34 cellular contexts compared by ENCODE assay signal in the genomic region with DNA sequence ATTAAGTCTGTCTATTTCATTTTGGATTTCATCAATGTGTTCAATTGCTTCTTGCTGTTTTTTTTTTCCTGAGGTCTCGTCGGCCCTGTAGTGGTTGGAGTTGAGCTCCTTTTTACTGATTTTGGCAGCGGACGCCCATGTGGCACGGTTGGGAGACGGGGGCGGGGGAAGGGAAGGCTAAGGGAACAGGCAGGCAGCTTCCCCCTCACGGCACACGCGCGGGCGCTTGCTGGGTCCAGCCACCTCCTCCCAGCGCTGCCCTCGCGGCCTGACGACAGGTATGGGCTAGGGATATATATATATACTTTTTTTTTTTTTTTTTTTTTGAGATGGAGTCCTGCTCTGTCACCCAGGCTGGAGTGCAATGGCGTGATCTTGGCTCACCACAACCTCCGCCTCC. TPM values are rescaled to one million over a fixed set of nuclear protein-coding genes. Genes with fewer than 3 reads are reported as not detected.
"Had no signal": no experiment of that assay in that cellular context is flagged by ENCODE, and none has a peak within 500 bp of the region (broad histone marks: within the 10 kb centered on the region; RNA-seq: fewer than 3 reads in every experiment).

No MANE protein-coding gene starts in this region.

- H3K27me3 ChIP-seq: adrenal gland, body of pancreas, brain microvascular endothelial cell, breast epithelium had no signal

- FAIRE-seq: astrocyte, TTC549 had no signal

- H3K9me3 ChIP-seq: adrenal gland, body of pancreas, breast epithelium had no signal

- DNase-seq: activated B cell treated with CpG ODN at 0.5 μM for 24 hours; activated CD4-positive, alpha-beta memory T cell treated with anti-CD3 and anti-CD28 coated beads for 36 hours; activated CD4-positive, alpha-beta T cell treated with anti-CD3 and anti-CD28 coated beads for 4 hours; activated CD4-positive, alpha-beta T cell treated with anti-CD3 and anti-CD28 coated beads, Interleukin-2, amount 10 ng/mL, durations not matched to agents 24 days and 14 days; activated CD4-positive, alpha-beta T cell treated with anti-CD3 and anti-CD28 coated beads, Interleukin-2, amount 50 U/mL, for 1 hour; activated CD4-positive, alpha-beta T cell treated with anti-CD3 and anti-CD28 coated beads, Interleukin-2, amount 50 U/mL, for 4 hours; activated CD4-positive, CD25-positive, alpha-beta regulatory T cell treated with anti-CD3 and anti-CD28 coated beads, Interleukin-2, amount 50 U/mL, for 72 hours; activated CD8-positive, alpha-beta memory T cell treated with anti-CD3 and anti-CD28 coated beads, Interleukin-2, amount 50 U/mL, for 4 hours; activated CD8-positive, alpha-beta T cell treated with anti-CD3 and anti-CD28 coated beads for 36 hours; activated effector memory CD4-positive, alpha-beta T cell treated with anti-CD3 and anti-CD28 coated beads, Interleukin-2, amount 50 U/mL, for 16 hours; activated gamma-delta T cell treated with Interleukin-2 at 50 U/mL for 16 hours; activated naive CD4-positive, alpha-beta T cell; activated naive CD4-positive, alpha-beta T cell treated with anti-CD3 and anti-CD28 coated beads for 36 hours; activated naive CD4-positive, alpha-beta T cell treated with anti-CD3 and anti-CD28 coated beads, Interleukin-2, amount 50 U/mL, for 16 hours; activated naive CD8-positive, alpha-beta T cell treated with anti-CD3 and anti-CD28 coated beads for 36 hours; activated T-cell treated with anti-CD3 and anti-CD28 coated beads for 4 hours; activated T-cell treated with anti-CD3 and anti-CD28 coated beads, Interleukin-2, amount 50 U/mL, for 1 hour; activated T-cell treated with anti-CD3 and anti-CD28 coated beads, Interleukin-2, amount 50 U/mL, for 4 hours; activated T-cell treated with anti-CD3 and anti-CD28 coated beads, Interleukin-2, amount 50 U/mL, for 72 hours; adrenal gland; amniotic stem cell; aorta; body of pancreas; brain microvascular endothelial cell; central memory CD4-positive, alpha-beta T cell; T-helper 17 cell; T-helper 9 cell had no signal

- H3K27ac ChIP-seq: adrenal gland, body of pancreas, brain microvascular endothelial cell, breast epithelium, VCaP had no signal

- H3K36me3 ChIP-seq: adrenal gland, brain microvascular endothelial cell, breast epithelium had no signal

- H3K4me1 ChIP-seq: adrenal gland, body of pancreas, breast epithelium had no signal

- H3K4me3 ChIP-seq: adrenal gland, body of pancreas, breast epithelium had no signal

- ATAC-seq: activated CD8-positive, alpha-beta T cell treated with anti-CD3 and anti-CD28 coated beads for 36 hours; activated naive CD4-positive, alpha-beta T cell treated with anti-CD3 and anti-CD28 coated beads, Interleukin-2, amount 50 U/mL, for 72 hours; activated T-cell treated with anti-CD3 and anti-CD28 coated beads, Interleukin-2, amount 50 U/mL, for 4 hours; activated T-cell treated with anti-CD3 and anti-CD28 coated beads, Interleukin-2, amount 50 U/mL, for 72 hours; activated T-helper 17 cell treated with anti-CD3 and anti-CD28 coated beads, Interleukin-2, amount 50 U/mL, for 72 hours; body of pancreas; T-helper 17 cell had no signal

RNA-seq across cellular contexts. Expression of a gene that starts 11.4 kb away (rescaled TPM):
- total RNA-seq: adrenal gland, aorta, astrocyte, body of pancreas, cardiac septum had no signal
- polyA plus RNA-seq: aorta had no signal
